In the genomic region with DNA sequence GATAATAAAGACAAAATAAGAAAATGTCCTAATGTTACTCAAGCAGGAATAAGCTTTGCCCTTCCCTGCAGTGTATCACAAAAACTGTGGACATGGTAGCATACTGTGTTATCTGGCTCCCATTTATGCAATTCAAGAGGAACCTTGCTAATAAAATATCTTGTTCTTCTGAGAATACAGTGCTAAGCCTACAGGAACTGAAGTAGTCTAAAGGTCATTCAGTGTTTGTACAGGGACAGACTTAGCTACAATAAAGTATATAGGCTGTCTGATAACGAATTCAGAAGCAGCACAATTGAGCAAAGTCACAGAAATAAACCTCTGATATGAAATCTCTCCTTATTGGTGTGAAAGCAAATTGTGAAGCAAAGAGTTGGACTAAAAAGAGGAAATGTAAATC, we compare ENCODE assay signal across 27 cellular contexts.
"Had no signal": no experiment of that assay in that cellular context is flagged by ENCODE, and none has a peak within 500 bp of the region (broad histone marks: within the 10 kb centered on the region; RNA-seq: fewer than 3 reads in every experiment).

No MANE protein-coding gene starts in this region.

- H3K36me3 ChIP-seq: neutrophil, prostate gland had no signal

- H3K9me3 ChIP-seq: neutrophil, prostate gland had no signal

- H3K4me1 ChIP-seq: adrenal gland, ascending aorta, gastroesophageal sphincter, lower lobe of right lung, prostate gland, tibial nerve had no signal

- DNase-seq: activated CD4-positive, alpha-beta T cell treated with anti-CD3 and anti-CD28 coated beads for 4 hours; activated CD4-positive, alpha-beta T cell treated with anti-CD3 and anti-CD28 coated beads, Interleukin-2, amount 50 U/mL, for 4 hours; activated CD8-positive, alpha-beta memory T cell treated with anti-CD3 and anti-CD28 coated beads for 24 hours; activated effector memory CD4-positive, alpha-beta T cell treated with Interleukin-2 at 50 U/mL for 16 hours; activated naive CD4-positive, alpha-beta T cell treated with anti-CD3 and anti-CD28 coated beads for 36 hours; activated naive CD8-positive, alpha-beta T cell treated with anti-CD3 and anti-CD28 coated beads for 36 hours; adrenal gland; cerebellar nuclear complex; cortex of kidney; effector memory CD8-positive, alpha-beta T cell; hippocampal formation; immature natural killer cell; kidney; lower lobe of right lung; mesenchymal stem cell; retina; stimulated activated CD4-positive, alpha-beta T cell treated with anti-CD3 and anti-CD28 coated beads, Interleukin-4, amount 100 ng/mL, for 4 hours; stimulated activated naive B cell treated with anti-CD40 and anti-IgM and Interleukin-4, amounts not matched to agents 10 μg/mL and 1 μg/mL and 100 μg/mL, for 72 hours; T-helper 17 cell had no signal

- H3K4me3 ChIP-seq: adrenal gland, ascending aorta, cardiac muscle cell, gastroesophageal sphincter, lower lobe of right lung, prostate gland, skin epidermis, tibial nerve had no signal

- H3K27me3 ChIP-seq: adrenal gland, ascending aorta, cardiac muscle cell, gastroesophageal sphincter, neutrophil, tibial nerve had no signal

- H3K27ac ChIP-seq: adrenal gland, ascending aorta, cardiac muscle cell, gastroesophageal sphincter, lower lobe of right lung, neutrophil, prostate gland, skin epidermis, tibial nerve had no signal

- ATAC-seq: effector memory CD8-positive, alpha-beta T cell; gastroesophageal sphincter; lower lobe of right lung; sciatic nerve; stimulated activated naive B cell treated with anti-CD40 and anti-IgM and Interleukin-4, amounts not matched to agents 10 μg/mL and 1 μg/mL and 100 μg/mL, for 72 hours; T-helper 17 cell had no signal
